Comparison of ENCODE assay signal across 8 cellular contexts in the genomic region with DNA sequence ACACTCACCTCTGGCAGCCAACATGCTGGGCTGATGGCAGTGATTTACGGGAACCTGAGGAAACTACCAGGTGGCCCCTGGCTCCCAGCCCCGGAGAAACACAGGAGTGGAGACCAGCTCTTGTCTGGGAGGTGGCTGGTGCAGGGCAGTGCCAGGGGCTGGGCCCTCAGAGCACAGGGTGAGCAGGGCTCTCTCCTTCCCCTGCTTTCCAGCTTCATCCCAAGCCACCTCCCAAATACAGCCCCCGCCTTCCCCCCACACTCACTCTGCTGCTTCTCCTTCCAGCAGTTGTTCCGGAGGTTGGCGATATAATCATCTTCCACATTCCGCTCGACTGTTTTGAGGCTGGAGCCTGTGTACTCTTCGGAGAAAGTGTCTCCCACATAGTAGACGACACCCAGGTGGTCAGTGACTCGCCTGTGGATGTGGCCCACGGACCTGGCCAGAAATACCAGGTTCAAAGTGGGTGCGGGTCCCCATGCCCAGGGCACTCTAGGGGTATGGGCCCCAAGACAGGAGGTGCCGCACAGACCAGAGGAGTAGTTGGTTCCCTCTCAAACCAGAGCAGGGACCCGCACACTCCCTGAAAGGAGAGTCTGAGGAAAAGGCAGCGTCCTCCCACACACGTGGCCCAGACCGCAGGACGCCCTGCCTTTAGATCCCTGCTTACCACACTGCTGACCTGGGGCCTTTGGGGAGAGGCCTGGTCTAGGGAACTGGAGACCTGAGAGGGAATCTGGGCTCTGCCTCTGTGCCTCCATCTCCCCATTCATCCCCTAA. TPM values are rescaled to one million over a fixed set of nuclear protein-coding genes. Genes with fewer than 3 reads are reported as not detected.
DNase-seq lines count a peak whose midpoint lies in the region; ATAC-seq and TF ChIP-seq lines count a peak whose summit lies in the region.

No MANE protein-coding gene starts in this region.

- peak overlapping the region; percentile 12 for H3K4me3 Mint-ChIP-seq in T-helper 1 cell treated with Interleukin-12 subunit alpha and Interleukin-12 subunit beta and Interleukin-4 antibody, amounts not matched to agents 30 μg/mL and 1 μg/mL, for 36 hours
- H3K4me3 Mint-ChIP-seq in brain = peak overlapping the region in 4 of 5 experiments; percentile 35 to 69 (median 53)

- 94% methylated on average over 18 of the region's 18 CpGs for WGBS in thymus

- DNase-seq in T-helper 1 cell (no peak), lower lobe of right lung (peak; percentile 44), Kasumi-1 (lab: John Stamatoyannopoulos, UW) (no peak), NCI-H2196 treated with DMSO at 0.1 percent for 48 hours (lab: John Stamatoyannopoulos, UW; ENCODE audit: unreplicated experiment) (no peak)

- H3K36me3 ChIP-seq in lower lobe of right lung = peaks cover 71% of the 10 kb centered on the region
- peaks cover 23% of the 10 kb centered on the region for H3K36me3 ChIP-seq in thymus (ENCODE audit: control insufficient read depth, insufficient read depth)

- H3K4me1 ChIP-seq in lower lobe of right lung (peaks cover 76% of the 10 kb centered on the region), thymus (ENCODE audit: control insufficient read depth, insufficient read depth, low read length) (peaks cover 44% of the 10 kb centered on the region)

- TF ChIP-seq CTCF in brain (conservative IDR thresholded peaks at IDR 0.05) (no peak), lower lobe of right lung (IDR thresholded peaks at IDR 0.05) (no peak)

- H3K4me3 ChIP-seq in lower lobe of right lung (no peak overlapping the region), thymus (ENCODE audit: low read length) (no peak overlapping the region)

- intact Hi-C loops in lower lobe of right lung (cut with DNase I) = no loop called here

- peaks cover 52% of the 10 kb centered on the region for H3K4me1 Mint-ChIP-seq in T-helper 1 cell treated with Interleukin-12 subunit alpha and Interleukin-12 subunit beta and Interleukin-4 antibody, amounts not matched to agents 30 μg/mL and 1 μg/mL, for 36 hours (ENCODE audit: low read depth)
- peaks cover 65% of the 10 kb centered on the region for H3K4me1 Mint-ChIP-seq in brain

- peak overlapping the region; percentile 91 for H3K27ac Mint-ChIP-seq in T-helper 1 cell treated with Interleukin-12 subunit alpha and Interleukin-12 subunit beta and Interleukin-4 antibody, amounts not matched to agents 30 μg/mL and 1 μg/mL, for 36 hours
- peak overlapping the region; percentile 95 to 100 (median 98) for H3K27ac Mint-ChIP-seq in brain

- H3K27ac ChIP-seq in lower lobe of right lung (peak overlapping the region; percentile 94), thymus (ENCODE audit: low read depth) (peak overlapping the region; percentile 93)

- H3K27me3 ChIP-seq in lower lobe of right lung (ENCODE audit: low read depth) (no peaks in the 10 kb centered on the region), thymus (ENCODE audit: control insufficient read depth, insufficient read depth) (no peaks in the 10 kb centered on the region)

- peaks cover 37% of the 10 kb centered on the region for H3K36me3 Mint-ChIP-seq in T-helper 1 cell treated with Interleukin-12 subunit alpha and Interleukin-12 subunit beta and Interleukin-4 antibody, amounts not matched to agents 30 μg/mL and 1 μg/mL, for 36 hours (ENCODE audit: low read depth)
- peaks cover 14% of the 10 kb centered on the region for H3K36me3 Mint-ChIP-seq in brain

- H3K27me3 Mint-ChIP-seq in T-helper 1 cell treated with Interleukin-12 subunit alpha and Interleukin-12 subunit beta and Interleukin-4 antibody, amounts not matched to agents 30 μg/mL and 1 μg/mL, for 36 hours (ENCODE audit: low read depth) = no peaks in the 10 kb centered on the region
- H3K27me3 Mint-ChIP-seq in brain = no peaks in the 10 kb centered on the region

- no peaks in the 10 kb centered on the region for H3K9me3 Mint-ChIP-seq in T-helper 1 cell treated with Interleukin-12 subunit alpha and Interleukin-12 subunit beta and Interleukin-4 antibody, amounts not matched to agents 30 μg/mL and 1 μg/mL, for 36 hours
- no peaks in the 10 kb centered on the region for H3K9me3 Mint-ChIP-seq in brain

- no peak for ATAC-seq in lower lobe of right lung
- no peak for ATAC-seq in HG03045 (IDR thresholded peaks at IDR 0.05; ENCODE audit: unreplicated experiment)

- H3K9me3 ChIP-seq in lower lobe of right lung (no peaks in the 10 kb centered on the region), thymus (ENCODE audit: control insufficient read depth) (no peaks in the 10 kb centered on the region)

RNA-seq across cellular contexts. Expression of gene DNAJB12, which starts 18.3 kb away (rescaled TPM):
- polyA plus RNA-seq in brain (ENCODE audit: insufficient read depth, low read depth, low replicate concordance) = 29.3 TPM
- 44.7 TPM for total RNA-seq in lower lobe of right lung
- polyA plus RNA-seq in thymus = 14.6 TPM
